Comparison of ENCODE assay signal across 8 cellular contexts in genomic region chr18:28858248-28858647, GRCh38.
"Had no signal": no experiment of that assay in that cellular context is flagged by ENCODE, and none has a peak within 500 bp of the region (broad histone marks: within the 10 kb centered on the region; RNA-seq: fewer than 3 reads in every experiment).

No MANE protein-coding gene starts in this region.

- H3K9me3 ChIP-seq: HAP-1 had no signal

- H3K4me3 ChIP-seq: HAP-1 had no signal

- H3K27ac ChIP-seq: HL-60 had no signal

- DNase-seq: GOT3, H7, HFFc6, KBM-7 had no signal

- H3K36me3 ChIP-seq: HAP-1 had no signal

- ATAC-seq: HCT116, HepG2 had no signal
